ENCODE assay signal across 15 cellular contexts in the genomic region with DNA sequence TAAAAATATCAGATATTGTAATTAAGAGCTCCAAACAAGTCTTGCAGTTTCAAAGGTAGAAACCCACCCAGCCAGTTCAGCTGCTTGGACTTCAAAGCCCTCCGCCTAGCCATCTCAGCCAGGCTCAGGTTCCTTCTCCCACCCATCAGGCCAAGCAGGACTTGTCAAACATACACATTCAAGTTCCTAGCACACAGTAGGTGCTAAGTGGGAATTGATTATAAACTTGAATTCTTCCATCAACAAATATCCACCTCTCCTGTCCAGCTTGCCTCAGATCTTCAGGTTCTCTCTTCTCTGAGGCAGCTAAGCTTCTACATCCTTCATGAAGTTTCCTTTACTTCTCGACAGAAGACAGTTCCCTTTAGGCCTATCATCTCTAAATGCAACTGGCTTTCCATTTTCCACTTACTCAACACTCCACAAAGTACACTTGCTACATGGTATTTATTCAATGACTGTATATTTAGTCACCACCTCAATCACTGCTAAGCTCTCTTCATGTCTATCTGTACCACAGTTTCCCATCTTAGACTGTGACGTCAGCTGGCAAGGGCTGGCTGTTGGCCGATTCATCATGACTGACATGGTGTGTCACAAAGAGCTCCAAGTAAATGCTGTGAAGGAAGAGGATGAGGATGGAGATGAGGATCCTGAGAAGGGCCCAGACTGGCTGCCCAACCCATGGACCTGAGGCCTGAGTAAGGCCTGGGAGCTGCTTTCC.
DNase-seq lines count a peak whose midpoint lies in the region; ATAC-seq and TF ChIP-seq lines count a peak whose summit lies in the region.
"Had no signal": no experiment of that assay in that cellular context is flagged by ENCODE, and none has a peak within 500 bp of the region (broad histone marks: within the 10 kb centered on the region; RNA-seq: fewer than 3 reads in every experiment).

No MANE protein-coding gene starts in this region.

- peak overlapping the region; percentile 25 for H3K27ac ChIP-seq in RWPE2 (ENCODE audit: poor library complexity, severe bottlenecking)
- H3K27ac ChIP-seq: colonic mucosa, heart right ventricle, skin epidermis had no signal

- peaks cover 39% of the 10 kb centered on the region for H3K36me3 ChIP-seq in RWPE2 (ENCODE audit: low read depth)
- H3K36me3 ChIP-seq: colonic mucosa had no signal

- H3K4me1 ChIP-seq in RWPE2 (ENCODE audit: insufficient read depth, poor library complexity, severe bottlenecking) = peaks cover 24% of the 10 kb centered on the region
- H3K4me1 ChIP-seq: colonic mucosa had no signal

- no peaks in the 10 kb centered on the region for H3K9me3 ChIP-seq in RWPE2 (ENCODE audit: severe bottlenecking)
- H3K9me3 ChIP-seq: colonic mucosa, heart right ventricle had no signal

- no peak for TF ChIP-seq CTCF in RWPE2 (IDR thresholded peaks at IDR 0.05; ENCODE audit: poor library complexity, severe bottlenecking)

- H3K4me3 ChIP-seq in RWPE2 (ENCODE audit: severe bottlenecking) = no peak overlapping the region
- H3K4me3 ChIP-seq: colonic mucosa, heart right ventricle, skin epidermis had no signal

- DNase-seq in stimulated activated CD4-positive, alpha-beta T cell treated with anti-CD3 and anti-CD28 coated beads, Interleukin-1b, Interleukin-23, amount 100 ng/mL, for 48 hours = peak; percentile 8
- no peak for DNase-seq in stimulated activated CD4-positive, alpha-beta T cell treated with anti-CD3 and anti-CD28 coated beads, Interleukin-4, amount 100 ng/mL, for 1 hour
- DNase-seq in RWPE2 (ENCODE audit: low spot score) = peak; percentile 69
- DNase-seq in fibroblast of peridontal ligament (ENCODE audit: extremely low read depth) = peak; percentile 76
- DNase-seq in foreskin melanocyte = no peak
- no peak for DNase-seq in GF-D8 (lab: John Stamatoyannopoulos, UW)
- DNase-seq in NCI-H2029 treated with DMSO at 0.1 percent for 48 hours (lab: John Stamatoyannopoulos, UW) = no peak
- DNase-seq: activated T-cell treated with anti-CD3 and anti-CD28 coated beads, Interleukin-2, amount 50 U/mL, for 48 hours; CD4-positive, CD25-positive, alpha-beta regulatory T cell; colonic mucosa; heart right ventricle; NCI-H146; OCI-M1 had no signal

- no peaks in the 10 kb centered on the region for H3K27me3 ChIP-seq in RWPE2 (ENCODE audit: insufficient read depth, poor library complexity, severe bottlenecking)
- H3K27me3 ChIP-seq: colonic mucosa, heart right ventricle had no signal

- ATAC-seq in RWPE2 (ENCODE audit: low read depth) (peak; percentile 85), HG03521 (IDR thresholded peaks at IDR 0.05; ENCODE audit: unreplicated experiment) (no peak)

Comparison
In these comparisons a context has a peak if more than half of its experiments do, and no peak if none do; other contexts are left out.
1. DNase-seq: peak in stimulated activated CD4-positive, alpha-beta T cell treated with anti-CD3 and anti-CD28 coated beads, Interleukin-1b, Interleukin-23, amount 100 ng/mL, for 48 hours (single experiment), RWPE2 (single experiment) and fibroblast of peridontal ligament (single experiment); none in stimulated activated CD4-positive, alpha-beta T cell treated with anti-CD3 and anti-CD28 coated beads, Interleukin-4, amount 100 ng/mL, for 1 hour (single experiment), foreskin melanocyte (single experiment), GF-D8 (single experiment) and NCI-H2029 treated with DMSO at 0.1 percent for 48 hours (single experiment).